ENCODE assay signal across 8 cellular contexts in the genomic region with DNA sequence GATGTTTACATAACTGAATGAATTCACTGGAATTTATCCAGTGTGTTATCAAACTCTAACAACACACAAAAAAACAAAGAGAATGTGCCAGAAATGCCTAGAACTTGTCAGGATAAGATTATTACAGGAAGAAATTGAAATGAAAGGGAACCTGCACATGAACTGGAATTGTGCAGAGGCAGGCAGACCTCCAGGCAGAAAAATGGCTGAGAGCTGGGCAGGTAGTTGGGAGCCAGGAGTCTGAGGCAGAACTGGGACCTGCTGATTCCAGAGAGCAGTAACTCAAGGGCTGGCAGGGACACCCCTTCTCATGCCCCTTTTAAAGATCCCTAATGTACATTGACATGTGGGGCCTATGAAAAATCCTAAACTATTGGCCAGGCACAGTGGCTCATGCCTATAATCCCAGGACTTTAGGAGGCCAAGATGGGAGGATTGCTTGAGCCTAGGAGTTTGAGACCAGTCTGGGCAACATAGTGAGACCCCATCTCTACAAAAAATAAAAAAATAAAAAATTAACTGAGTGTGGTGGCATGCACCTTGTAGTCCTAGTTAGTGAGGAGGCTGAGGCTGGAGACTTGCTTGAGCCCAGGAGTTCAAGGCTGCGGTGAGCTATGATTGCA. TPM values are rescaled to one million over a fixed set of nuclear protein-coding genes. Genes with fewer than 3 reads are reported as not detected.
DNase-seq lines count a peak whose midpoint lies in the region; ATAC-seq and TF ChIP-seq lines count a peak whose summit lies in the region.

No MANE protein-coding gene starts in this region.

- no peak overlapping the region for H2BK120ac ChIP-seq in mesenchymal stem cell (ENCODE audit: low read depth, low read length)

- DNase-seq in heart left ventricle: no peak
- DNase-seq in Right ventricle myocardium superior: no peak
- peak in 1 of 4 donors; percentile 9 for DNase-seq in body of pancreas
- DNase-seq in mesenchymal stem cell: no peak
- DNase-seq in uterus: no peak
- DNase-seq in NCI-H526 treated with DMSO at 0.1 percent for 48 hours (lab: John Stamatoyannopoulos, UW): no peak
- DNase-seq in HT-29 (ENCODE audit: low spot score): no peak

- no peak overlapping the region for H4K91ac ChIP-seq in mesenchymal stem cell (ENCODE audit: low read length)

- H3K36me3 ChIP-seq in heart left ventricle (peaks cover 0 to 18% (median 10%) of the 10 kb centered on the region in 9 donors), body of pancreas (replicated peaks in 1 of 2; ENCODE audit: insufficient read depth in 1 of 2, low read depth in 2 of 2) (no peaks in the 10 kb centered on the region), mesenchymal stem cell (ENCODE audit: control insufficient read depth in 1 of 2, insufficient read depth in 2 of 2, low read depth in 1 of 2, low read length in 2 of 2) (peaks cover 4 to 13% of the 10 kb centered on the region in 2 experiments), uterus (no peaks in the 10 kb centered on the region)

- WGBS in heart left ventricle, 4 donors: 85 to 100% (median 99%) methylated on average over 1 of the region's 1 CpG
- 93 to 100% methylated on average over 1 of the region's 1 CpG for WGBS in body of pancreas, 2 donors
- WGBS in mesenchymal stem cell: 100% methylated on average over 1 of the region's 1 CpG

- peak overlapping the region in 1 of 2 experiments; percentile 58 for H2BK12ac ChIP-seq in mesenchymal stem cell (ENCODE audit: low read length in 2 of 2)

- TF ChIP-seq POLR2A in heart left ventricle (IDR thresholded peaks at IDR 0.05): no peak
- no peak for TF ChIP-seq POLR2A in body of pancreas (IDR thresholded peaks at IDR 0.05)
- no peak for TF ChIP-seq POLR2A in uterus (IDR thresholded peaks at IDR 0.05)

- H2AK5ac ChIP-seq in mesenchymal stem cell (ENCODE audit: low read length, severe bottlenecking): peak overlapping the region; percentile 68

- peak overlapping the region; percentile 75 for H3K4me2 ChIP-seq in mesenchymal stem cell (ENCODE audit: low read length, poor library complexity, severe bottlenecking)

- H3K9ac ChIP-seq in mesenchymal stem cell (ENCODE audit: low read length): peak overlapping the region; percentile 92

- peak overlapping the region; percentile 45 for H4K8ac ChIP-seq in mesenchymal stem cell (ENCODE audit: low read length)

- H3K27me3 ChIP-seq in heart left ventricle (no peaks in the 10 kb centered on the region), body of pancreas (no peaks in the 10 kb centered on the region), mesenchymal stem cell (ENCODE audit: control insufficient read depth in 1 of 2, insufficient read depth in 1 of 2, low read length in 2 of 2) (no peaks in the 10 kb centered on the region), uterus (no peaks in the 10 kb centered on the region)

- peak overlapping the region in 1 of 2 experiments; percentile 28 for H3K18ac ChIP-seq in mesenchymal stem cell (ENCODE audit: low read depth in 1 of 2, low read length in 2 of 2)

- no peak for ATAC-seq in heart left ventricle
- no peak for ATAC-seq in Right ventricle myocardium superior (ENCODE audit: poor library complexity)
- ATAC-seq in body of pancreas: peak; percentile 20
- ATAC-seq in HG02870 (IDR thresholded peaks at IDR 0.05; ENCODE audit: unreplicated experiment): no peak

- H3K23ac ChIP-seq in mesenchymal stem cell (ENCODE audit: low read length in 2 of 2): no peak overlapping the region

- peak overlapping the region; percentile 47 to 94 (median 79) for H3K27ac ChIP-seq in heart left ventricle
- peak overlapping the region; percentile 30 to 80 (median 66) for H3K27ac ChIP-seq in body of pancreas
- H3K27ac ChIP-seq in mesenchymal stem cell (ENCODE audit: low read length, poor library complexity, severe bottlenecking): peak overlapping the region; percentile 71
- peak overlapping the region; percentile 76 to 89 for H3K27ac ChIP-seq in uterus

- peaks cover 0 to 51% (median 12%) of the 10 kb centered on the region in 12 donors for H3K4me1 ChIP-seq in heart left ventricle
- peaks cover 17% of the 10 kb centered on the region for H3K4me1 ChIP-seq in body of pancreas
- H3K4me1 ChIP-seq in mesenchymal stem cell (ENCODE audit: control insufficient read depth, insufficient read depth, low read depth, low read length): peaks cover 5% of the 10 kb centered on the region
- peaks cover 0 to 3% of the 10 kb centered on the region in 2 donors for H3K4me1 ChIP-seq in uterus

- TF ChIP-seq CTCF in heart left ventricle (IDR thresholded peaks at IDR 0.05) (no peak), body of pancreas (IDR thresholded peaks at IDR 0.05) (no peak), uterus (IDR thresholded peaks at IDR 0.05) (no peak)

- H3K9me3 ChIP-seq in heart left ventricle (no peaks in the 10 kb centered on the region), body of pancreas (no peaks in the 10 kb centered on the region), mesenchymal stem cell (ENCODE audit: control insufficient read depth, low read length) (no peaks in the 10 kb centered on the region), uterus (no peaks in the 10 kb centered on the region)

- intact Hi-C loops in heart left ventricle (cut with DNase I) (loop anchor here in 4 of 10 donors (10.0 kb wide), 4 partner anchors 104 to 234 kb away; partner anchors contain the start of genes SP140L (in 2 of the 4) and SP100 (in 1 of the 4)), Right ventricle myocardium superior (cut with DNase I) (no loop called here), body of pancreas (cut with DNase I) (no loop called here), uterus (cut with DNase I; ENCODE audit: low total_unique reads) (no loop called here)

- H3K4ac ChIP-seq in mesenchymal stem cell (ENCODE audit: low read depth in 1 of 2, low read length in 2 of 2): peak overlapping the region in 1 of 2 experiments; percentile 86

- H3K14ac ChIP-seq in mesenchymal stem cell (ENCODE audit: low read length in 2 of 2): no peak overlapping the region

- peaks cover 5% of the 10 kb centered on the region for H3K79me1 ChIP-seq in mesenchymal stem cell (replicated peaks; ENCODE audit: low read length, poor library complexity, severe bottlenecking)

- no peak overlapping the region for H2BK5ac ChIP-seq in mesenchymal stem cell (ENCODE audit: low read depth, low read length, poor library complexity, severe bottlenecking)

- no peak overlapping the region for H2AFZ ChIP-seq in mesenchymal stem cell (ENCODE audit: low read depth, low read length)

- H3K4me3 ChIP-seq in heart left ventricle: peak overlapping the region; percentile 49 to 85 (median 71)
- peak overlapping the region in 1 of 2 donors; percentile 42 for H3K4me3 ChIP-seq in body of pancreas
- H3K4me3 ChIP-seq in mesenchymal stem cell (ENCODE audit: insufficient read depth in 1 of 2, low read depth in 1 of 2, low read length in 2 of 2): peak overlapping the region; percentile 56 to 87
- peak overlapping the region; percentile 58 to 64 for H3K4me3 ChIP-seq in uterus

- peak overlapping the region; percentile 74 for H2BK15ac ChIP-seq in mesenchymal stem cell (ENCODE audit: low read depth, poor library complexity, severe bottlenecking)

RNA-seq across cellular contexts. Expression of gene SP110, which starts 0.7 kb away (rescaled TPM):
- 10 to 100 TPM in 5 of 9 donors, 1 to 10 TPM in 4; 7.1 to 44.7 (median 10.7) TPM for total RNA-seq in heart left ventricle
- 1 to 10 TPM; 7.1 to 8.3 TPM for polyA plus RNA-seq in heart left ventricle
- total RNA-seq in Right ventricle myocardium superior: 8.6 TPM
- 10 to 100 TPM in 1 of 2 donors, 1 to 10 TPM in 1; 9.9 to 12.9 TPM for total RNA-seq in body of pancreas
- 33.3 TPM for polyA plus RNA-seq in mesenchymal stem cell (2013, experiment 1 of 2)
- 32.2 TPM for polyA plus RNA-seq in mesenchymal stem cell (2013, experiment 2 of 2)
- 10 to 100 TPM; 10.5 to 77.9 (median 23.8) TPM for total RNA-seq in uterus
- total RNA-seq in HT-29 (2014; rRNA removed; shearing (Covaris generic)): 10.0 and 11.9 TPM in 2 replicates

RNA-seq across cellular contexts. Expression of gene SP140, which starts 5.1 kb away (rescaled TPM):
- 1 to 10 TPM in 3 of 9 donors, under 1 TPM in 6; 0.46 to 9.6 (median 0.62) TPM for total RNA-seq in heart left ventricle
- polyA plus RNA-seq in heart left ventricle: under 1 TPM; 0.46 to 0.69 TPM
- 0.56 TPM for total RNA-seq in Right ventricle myocardium superior
- under 1 TPM; 0.33 to 0.52 TPM for total RNA-seq in body of pancreas
- polyA plus RNA-seq in mesenchymal stem cell (2013, experiment 1 of 2): 3.0 TPM
- polyA plus RNA-seq in mesenchymal stem cell (2013, experiment 2 of 2): 3.6 TPM
- total RNA-seq in uterus: 1 to 10 TPM in 1 of 4 donors, under 1 TPM in 2, not detected in 1; 0.77 to 1.1 (median 0.97) TPM
- total RNA-seq in HT-29 (2014; rRNA removed; shearing (Covaris generic)): not detected in 2 replicates
